In the genomic region with DNA sequence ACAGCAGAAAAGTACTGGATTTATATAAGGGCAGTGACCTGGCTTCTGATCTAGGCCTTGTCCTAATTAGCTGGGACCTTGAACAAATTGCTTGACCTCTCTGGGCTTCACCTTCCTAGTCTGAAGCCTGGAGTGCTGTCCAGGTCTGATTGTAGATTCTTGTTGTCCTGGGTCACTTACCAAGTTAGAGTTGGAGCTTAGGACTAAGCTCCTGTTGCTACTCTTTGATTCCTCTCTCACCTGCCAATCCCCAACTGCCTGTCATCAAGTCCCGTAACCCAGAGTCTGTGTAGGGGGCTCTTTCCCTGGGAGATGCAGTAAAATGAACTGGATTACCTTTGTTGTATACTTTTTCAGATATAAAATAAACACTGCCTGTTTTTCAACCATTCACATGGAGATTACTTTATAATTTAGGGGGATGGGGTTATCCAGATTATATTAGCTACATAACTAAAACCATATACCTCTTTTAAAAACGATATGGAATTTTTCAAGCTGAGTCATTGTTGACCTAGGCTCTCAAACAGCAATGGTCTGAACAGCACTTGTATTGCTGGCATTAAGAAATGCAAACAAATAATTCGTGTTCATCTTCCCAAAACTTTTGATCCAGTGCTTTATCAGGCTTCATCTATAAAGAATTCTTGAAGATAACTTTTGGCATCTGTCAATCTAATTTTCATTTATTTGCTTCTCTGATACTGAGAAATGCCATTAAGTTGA, we compare ENCODE assay signal across 11 cellular contexts. TPM values are rescaled to one million over a fixed set of nuclear protein-coding genes. Genes with fewer than 3 reads are reported as not detected.
DNase-seq lines count a peak whose midpoint lies in the region; ATAC-seq and TF ChIP-seq lines count a peak whose summit lies in the region.
"Had no signal": no experiment of that assay in that cellular context is flagged by ENCODE, and none has a peak within 500 bp of the region (broad histone marks: within the 10 kb centered on the region; RNA-seq: fewer than 3 reads in every experiment).

No MANE protein-coding gene starts in this region.

- H3K4me3 ChIP-seq in heart right ventricle: no peak overlapping the region
- H3K4me3 ChIP-seq in iPS-20b (ENCODE audit: low read length): no peak overlapping the region

- H3K4me3 Mint-ChIP-seq in T-helper 17 cell: no peak overlapping the region
- H3K4me3 Mint-ChIP-seq: CD14-positive monocyte; T-helper 2 cell treated with Interferon-gamma antibody and Interleukin-4, amounts not matched to agents 5 μg/mL and 100 μg/mL, for 36 hours had no signal

- no peaks in the 10 kb centered on the region for H3K27me3 ChIP-seq in heart right ventricle
- H3K27me3 ChIP-seq in iPS-20b (ENCODE audit: insufficient read depth, low read length): no peaks in the 10 kb centered on the region

- peaks cover 29% of the 10 kb centered on the region for H3K4me1 Mint-ChIP-seq in T-helper 17 cell

- DNase-seq in heart right ventricle (no peak), left ventricle myocardium superior (no peak), T-helper 17 cell (no peak), GDM1 (lab: John Stamatoyannopoulos, UW) (no peak)
- DNase-seq: activated effector memory CD4-positive, alpha-beta T cell treated with Interleukin-2 at 50 U/mL for 16 hours had no signal

- peaks cover 2% of the 10 kb centered on the region for H3K36me3 Mint-ChIP-seq in T-helper 17 cell (ENCODE audit: low read depth)

- H3K36me3 ChIP-seq in heart right ventricle (no peaks in the 10 kb centered on the region), iPS-20b (ENCODE audit: insufficient read depth, low read depth, low read length) (no peaks in the 10 kb centered on the region)

- H3K9me3 ChIP-seq in heart right ventricle (no peaks in the 10 kb centered on the region), T-helper 17 cell (ENCODE audit: control insufficient read depth, low read length, poor library complexity, severe bottlenecking) (no peaks in the 10 kb centered on the region), iPS-20b (ENCODE audit: insufficient read depth, low read depth, low read length) (no peaks in the 10 kb centered on the region)

- intact Hi-C loops in heart right ventricle (cut with DNase I): loop anchor here in 5 of 10 donors (5.0 to 10.0 kb wide), 3 partner anchors 46 to 58 kb away; no protein-coding TSS in a partner anchor
- intact Hi-C loops in left ventricle myocardium superior (cut with micrococcal nuclease): no loop called here

- H3K9ac ChIP-seq in iPS-20b (ENCODE audit: low read depth, low read length): peak overlapping the region; percentile 4; the same call in 1 of the 2 replicates

- ATAC-seq in heart right ventricle (no peak), left ventricle myocardium superior (no peak), T-helper 17 cell (no peak), GM21737 (IDR thresholded peaks at IDR 0.05; ENCODE audit: unreplicated experiment) (no peak), HG03095 (IDR thresholded peaks at IDR 0.05; ENCODE audit: unreplicated experiment) (no peak), HG02981 (IDR thresholded peaks at IDR 0.05; ENCODE audit: unreplicated experiment) (no peak)

- peaks cover 11 to 87% (median 61%) of the 10 kb centered on the region in 9 donors for H3K4me1 ChIP-seq in heart right ventricle
- H3K4me1 ChIP-seq in iPS-20b (ENCODE audit: insufficient read depth, low read length): peaks cover 34% of the 10 kb centered on the region

- no peaks in the 10 kb centered on the region for H3K27me3 Mint-ChIP-seq in T-helper 17 cell

- peak overlapping the region in 8 of 10 donors; percentile 2 to 61 (median 38) for H3K27ac ChIP-seq in heart right ventricle
- H3K27ac ChIP-seq in iPS-20b (ENCODE audit: low read length): no peak overlapping the region

- WGBS in heart right ventricle, 2 donors: 35 to 42% methylated on average over 3 of the region's 3 CpGs

- H3K27ac Mint-ChIP-seq in T-helper 17 cell: peak overlapping the region; percentile 82
- H3K27ac Mint-ChIP-seq: T-helper 2 cell treated with Interferon-gamma antibody and Interleukin-4, amounts not matched to agents 5 μg/mL and 100 μg/mL, for 36 hours had no signal

- TF ChIP-seq CTCF in heart right ventricle (IDR thresholded peaks at IDR 0.05): no peak

RNA-seq across cellular contexts. Expression of a gene that starts 5.8 kb away (rescaled TPM):
- 10 to 100 TPM; 69.1 to 96.5 (median 74.0) TPM for total RNA-seq in heart right ventricle
- 10 to 100 TPM; 20.8 to 23.3 TPM for polyA plus RNA-seq in heart right ventricle
- total RNA-seq in left ventricle myocardium superior: 69.7 TPM
- 10 to 100 TPM; 33.6 to 34.0 TPM for total RNA-seq in T-helper 17 cell

RNA-seq across cellular contexts. Expression of a gene that starts 15.9 kb away (rescaled TPM):
- total RNA-seq in heart right ventricle (100 to 1,000 TPM in 2 of 10 donors, 10 to 100 TPM in 8; 68.7 to 123 (median 79.0) TPM), left ventricle myocardium superior (85.2 TPM), T-helper 17 cell (10 to 100 TPM; 37.0 to 39.7 TPM)
- polyA plus RNA-seq in heart right ventricle: 100 to 1,000 TPM in 1 of 2 donors, 10 to 100 TPM in 1; 96.9 to 192 TPM
